Comparison of ENCODE assay signal across 7 cellular contexts in the genomic region with DNA sequence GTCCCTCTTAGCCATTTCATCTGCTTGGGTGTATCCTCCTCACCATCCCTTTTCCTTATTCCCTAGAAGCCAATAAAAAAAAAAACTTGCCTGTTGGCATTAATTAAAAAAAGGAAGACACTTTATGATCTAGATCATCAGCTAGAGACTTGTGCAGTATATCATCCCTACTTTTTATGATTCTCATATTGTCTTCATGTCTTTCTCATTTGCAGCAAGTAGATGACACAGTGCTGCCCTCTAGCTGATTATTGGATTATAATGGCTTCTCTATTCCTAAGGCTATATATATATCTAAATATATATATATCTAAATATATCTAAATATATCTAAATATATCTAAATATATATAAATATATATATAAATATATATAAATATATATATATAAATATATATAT.
DNase-seq lines count a peak whose midpoint lies in the region; TF ChIP-seq lines count a peak whose summit lies in the region.

No MANE protein-coding gene starts in this region.

- no peak for TF ChIP-seq POLR2A in vagina (IDR thresholded peaks at IDR 0.05)

- TF ChIP-seq CTCF in SU-DHL-6 (IDR thresholded peaks at IDR 0.05; ENCODE audit: insufficient read depth, low read length, poor library complexity, severe bottlenecking) (peak; percentile 51), vagina (IDR thresholded peaks at IDR 0.05) (no peak), ascending aorta (IDR thresholded peaks at IDR 0.05) (peak in 1 of 3 experiments; percentile 13)

- no peaks in the 10 kb centered on the region for H3F3A ChIP-seq in SU-DHL-6 (ENCODE audit: insufficient read depth)

- H3K27ac ChIP-seq in SU-DHL-6 (ENCODE audit: low read depth, low read length), result no peak overlapping the region
- H3K27ac ChIP-seq in vagina, result no peak overlapping the region
- no peak overlapping the region for H3K27ac ChIP-seq in ascending aorta

- H3K36me3 ChIP-seq in SU-DHL-6 (ENCODE audit: low read length) (no peaks in the 10 kb centered on the region), vagina (no peaks in the 10 kb centered on the region), ascending aorta (no peaks in the 10 kb centered on the region)

- no peak overlapping the region for H2AFZ ChIP-seq in SU-DHL-6 (ENCODE audit: low read depth, low read length, severe bottlenecking)

- H4K20me1 ChIP-seq in SU-DHL-6 (ENCODE audit: low read depth, low read length), result no peaks in the 10 kb centered on the region

- intact Hi-C loops in vagina (cut with DNase I) (no loop called here), ascending aorta (cut with DNase I) (no loop called here)

- H3K4me2 ChIP-seq in SU-DHL-6 (ENCODE audit: low read depth, low read length, poor library complexity, severe bottlenecking), result no peak overlapping the region

- DNase-seq in GM03348 (ENCODE audit: low spot score) (peak; percentile 24), NCI-H1092 (lab: John Stamatoyannopoulos, UW) (peak; percentile 18), iris pigment epithelial cell (ENCODE audit: low read depth) (peak; percentile 69), vagina (ENCODE audit: extremely low spot score in 2 of 2) (no peak), mucosa of gallbladder (ENCODE audit: low spot score) (no peak), ascending aorta (ENCODE audit: low spot score in 2 of 2) (no peak)

- H3K4me1 ChIP-seq in vagina, result peaks cover 15% of the 10 kb centered on the region
- no peaks in the 10 kb centered on the region for H3K4me1 ChIP-seq in ascending aorta

- H3K27me3 ChIP-seq in SU-DHL-6 (ENCODE audit: low read length) (no peaks in the 10 kb centered on the region), vagina (no peaks in the 10 kb centered on the region), ascending aorta (no peaks in the 10 kb centered on the region)

- H3K4me3 ChIP-seq in SU-DHL-6 (ENCODE audit: insufficient read depth, low read length, poor library complexity, severe bottlenecking), result no peak overlapping the region
- H3K4me3 ChIP-seq in vagina, result no peak overlapping the region
- H3K4me3 ChIP-seq in ascending aorta, result no peak overlapping the region

- no peaks in the 10 kb centered on the region for H3K79me2 ChIP-seq in SU-DHL-6 (ENCODE audit: insufficient read depth, low read length)

- H3K9me2 ChIP-seq in SU-DHL-6 (replicated peaks; ENCODE audit: insufficient read depth, low read length), result no peaks in the 10 kb centered on the region

- H3K9me3 ChIP-seq in SU-DHL-6 (ENCODE audit: insufficient read depth, low read length) (no peaks in the 10 kb centered on the region), vagina (no peaks in the 10 kb centered on the region), ascending aorta (no peaks in the 10 kb centered on the region)

- H3K9ac ChIP-seq in SU-DHL-6 (ENCODE audit: low read length), result no peak overlapping the region

Comparison
In these comparisons a context has a peak if more than half of its experiments do, and no peak if none do; other contexts are left out.
1. DNase-seq: peak in GM03348 (single experiment), NCI-H1092 (single experiment) and iris pigment epithelial cell (single experiment); none in vagina (0 of 2), mucosa of gallbladder (single experiment) and ascending aorta (0 of 2).